Comparison of ENCODE assay signal across 27 cellular contexts in genomic region chr2:241530571-241530970, GRCh38.
"Had no signal": no experiment of that assay in that cellular context is flagged by ENCODE, and none has a peak within 500 bp of the region (broad histone marks: within the 10 kb centered on the region; RNA-seq: fewer than 3 reads in every experiment).

No MANE protein-coding gene starts in this region.

- H3K36me3 ChIP-seq: neural progenitor cell, neutrophil, ovary, spleen, stomach, thoracic aorta, thyroid gland, tibial nerve, upper lobe of left lung, vagina had no signal

- ATAC-seq: naive thymus-derived CD4-positive, alpha-beta T cell; natural killer cell; psoas muscle; right cardiac atrium; sciatic nerve; stimulated activated memory B cell treated with anti-CD40 and anti-IgM and Interleukin-4, amounts not matched to agents 10 μg/mL and 1 μg/mL and 100 μg/mL, for 72 hours had no signal

- H3K27me3 ChIP-seq: neural progenitor cell, ovary, thyroid gland, tibial nerve, upper lobe of left lung, vagina had no signal

- H3K27ac ChIP-seq: neural progenitor cell, neutrophil, ovary, parathyroid adenoma, psoas muscle, skin epidermis, spleen, stomach, thoracic aorta, thyroid gland, tibial nerve, upper lobe of left lung, vagina had no signal

- H2AFZ ChIP-seq: neural progenitor cell, parathyroid adenoma had no signal

- H3K9ac ChIP-seq: neural progenitor cell, parathyroid adenoma had no signal

- DNase-seq: naive thymus-derived CD4-positive, alpha-beta T cell; natural killer cell; nucleus accumbens; ovary; psoas muscle; right cardiac atrium; spleen; stimulated activated CD4-positive, alpha-beta T cell treated with anti-CD3 and anti-CD28 coated beads, Interleukin-12 subunit alpha, Interleukin-12 subunit beta, amount 100 ng/mL, for 4 hours; stimulated activated CD4-positive, alpha-beta T cell treated with anti-CD3 and anti-CD28 coated beads, Interleukin-1b, Interleukin-23, amount 100 ng/mL, for 48 hours; stimulated activated CD4-positive, alpha-beta T cell treated with anti-CD3 and anti-CD28 coated beads, Interleukin-4, amount 100 ng/mL, for 1 hour; stimulated activated CD4-positive, alpha-beta T cell treated with anti-CD3 and anti-CD28 coated beads, Interleukin-4, amount 100 ng/mL, for 4 hours; stimulated activated CD8-positive, alpha-beta memory T cell treated with anti-CD3 and anti-CD28 coated beads, Interleukin-4, amount 100 ng/mL, for 48 hours; stimulated activated naive CD4-positive, alpha-beta T cell; stomach; thyroid gland; trophoblast cell; upper lobe of left lung had no signal

- H3K4me1 ChIP-seq: neural progenitor cell, parathyroid adenoma, psoas muscle, spleen, stomach, thyroid gland, tibial nerve, upper lobe of left lung, vagina had no signal

- H3K4me3 ChIP-seq: neural progenitor cell, ovary, psoas muscle, skin epidermis, smooth muscle cell, spleen, stomach, thoracic aorta, thyroid gland, tibial nerve, upper lobe of left lung, vagina had no signal

- H3K9me3 ChIP-seq: neutrophil, ovary, psoas muscle, thoracic aorta, thyroid gland, upper lobe of left lung, vagina had no signal

- H3K4me2 ChIP-seq: neural progenitor cell, smooth muscle cell had no signal
